Comparison of ENCODE assay signal across 8 cellular contexts in genomic region chr1:58902830-58903229, GRCh38.
DNase-seq lines count a peak whose midpoint lies in the region; ATAC-seq, FAIRE-seq and TF ChIP-seq lines count a peak whose summit lies in the region.

No MANE protein-coding gene starts in this region.

- POLR2A ChIA-PET in CD8-positive, alpha-beta T cell (lab: Charles Lee) = interaction anchor here (0.6 to 1.9 kb wide), 8 partner anchors 9 to 119 kb away, joined by 3 to 6 read pairs (median 3); partner anchors contain the start of gene JUN
- POLR2A ChIA-PET in endothelial cell of umbilical vein (lab: Charles Lee) = no interaction called here

- H4K20me1 ChIP-seq in endothelial cell of umbilical vein (replicated peaks; ENCODE audit: control insufficient read depth, extremely low read depth, insufficient read depth, low read length) = no peaks in the 10 kb centered on the region

- H3K36me3 ChIP-seq in CD8-positive, alpha-beta T cell (ENCODE audit: insufficient read depth, low read length) = no peaks in the 10 kb centered on the region
- H3K36me3 ChIP-seq in Peyer's patch = no peaks in the 10 kb centered on the region
- H3K36me3 ChIP-seq in endothelial cell of umbilical vein (ENCODE audit: control insufficient read depth in 2 of 2, extremely low read depth in 1 of 2, insufficient read depth in 2 of 2, low read length in 2 of 2) = no peaks in the 10 kb centered on the region

- peaks cover 11% of the 10 kb centered on the region for H3K4me1 ChIP-seq in CD8-positive, alpha-beta T cell (ENCODE audit: insufficient read depth, low read length)
- H3K4me1 ChIP-seq in Peyer's patch = peaks cover 0 to 43% (median 6%) of the 10 kb centered on the region in 4 donors
- H3K4me1 ChIP-seq in endothelial cell of umbilical vein (ENCODE audit: control insufficient read depth, extremely low read depth, insufficient read depth, low read length) = peaks cover 47% of the 10 kb centered on the region

- FAIRE-seq in endothelial cell of umbilical vein (lab: Jason Lieb, UNC) = no peak

- no peak for TF ChIP-seq CTCF in CD8-positive, alpha-beta T cell (IDR thresholded peaks at IDR 0.05)
- TF ChIP-seq CTCF in Peyer's patch (IDR thresholded peaks at IDR 0.05) (no peak), endothelial cell of umbilical vein (IDR thresholded peaks at IDR 0.05; ENCODE audit: extremely low read depth in 1 of 2, insufficient read depth in 1 of 2, low read depth in 1 of 2, low read length in 2 of 2) (no peak), progenitor cell of endocrine pancreas (IDR thresholded peaks at IDR 0.05; ENCODE audit: unreplicated experiment) (no peak)

- intact Hi-C loops in CD8-positive, alpha-beta T cell (cut with DNase I, micrococcal nuclease) = loop anchor here (1.0 to 5.0 kb wide), 5 partner anchors 39 to 394 kb away; partner anchors contain the start of gene FGGY (in 2 of the 2)
- intact Hi-C loops in endothelial cell of umbilical vein (cut with micrococcal nuclease) = loop anchor here (1.0 to 2.0 kb wide), 7 partner anchors 20 to 848 kb away; partner anchors contain the start of gene JUN

- CTCF ChIA-PET in CD8-positive, alpha-beta T cell (lab: Charles Lee) = interaction anchor here (0.6 to 1.3 kb wide), 3 partner anchors 22 to 796 kb away, joined by 3 to 4 read pairs (median 4); no protein-coding TSS in a partner anchor
- CTCF ChIA-PET in endothelial cell of umbilical vein (lab: Charles Lee) = interaction anchor here (0.8 kb wide), 1 partner anchor 796 kb away, joined by 3 read pairs; no protein-coding TSS in a partner anchor

- peak overlapping the region; percentile 82 for H3K4me3 Mint-ChIP-seq in CD8-positive, alpha-beta T cell
- H3K4me3 Mint-ChIP-seq in progenitor cell of endocrine pancreas (ENCODE audit: low read depth) = peak overlapping the region; percentile 22

- H3K9ac ChIP-seq in endothelial cell of umbilical vein (replicated peaks; ENCODE audit: extremely low read depth, insufficient read depth, low read length) = peak overlapping the region; percentile 71

- dilution Hi-C loops in endothelial cell of umbilical vein (cut with MboI; ENCODE audit: extremely low pct_ligation_motif_present, low sequenced_read_pairs) = no loop called here

- H3K4me3 ChIP-seq in CD8-positive, alpha-beta T cell (ENCODE audit: low read depth, low read length) = no peak overlapping the region
- H3K4me3 ChIP-seq in Peyer's patch (peak overlapping the region in 3 of 4 donors; percentile 46 to 70 (median 53)), endothelial cell of umbilical vein (replicated peaks in 1 of 3; ENCODE audit: insufficient read depth in 1 of 3, low read depth in 1 of 3, low read length in 3 of 3) (peak overlapping the region in 2 of 3 experiments; percentile 24 to 41)

- H2AFZ ChIP-seq in endothelial cell of umbilical vein (ENCODE audit: low read depth, low read length) = no peak overlapping the region

- peaks cover 18% of the 10 kb centered on the region for H3K4me1 Mint-ChIP-seq in CD8-positive, alpha-beta T cell (ENCODE audit: low read depth)
- H3K4me1 Mint-ChIP-seq in progenitor cell of endocrine pancreas (ENCODE audit: low read depth) = peaks cover 27% of the 10 kb centered on the region

- no TSS peak for BruUV-seq in endothelial cell of umbilical vein (replicated peaks; lab: Mats Ljungman, UMichigan)

- no peaks in the 10 kb centered on the region for H3K9me3 Mint-ChIP-seq in CD8-positive, alpha-beta T cell
- H3K9me3 Mint-ChIP-seq in progenitor cell of endocrine pancreas (ENCODE audit: low read depth) = no peaks in the 10 kb centered on the region

- H3K27ac ChIP-seq in CD8-positive, alpha-beta T cell (ENCODE audit: low read depth, low read length) = no peak overlapping the region
- H3K27ac ChIP-seq in Peyer's patch (peak overlapping the region; percentile 84 to 99 (median 92)), endothelial cell of umbilical vein (ENCODE audit: insufficient read depth, low read depth, low read length) (peak overlapping the region; percentile 64)

- H3K36me3 Mint-ChIP-seq in CD8-positive, alpha-beta T cell = no peaks in the 10 kb centered on the region
- no peaks in the 10 kb centered on the region for H3K36me3 Mint-ChIP-seq in progenitor cell of endocrine pancreas (ENCODE audit: insufficient read depth)

- no peak for ATAC-seq in CD8-positive, alpha-beta T cell

- H3K9me1 ChIP-seq in endothelial cell of umbilical vein (replicated peaks; ENCODE audit: control insufficient read depth, extremely low read depth, insufficient read depth, low read length) = no peaks in the 10 kb centered on the region

- no peak for DNase-seq in CD8-positive, alpha-beta T cell
- DNase-seq in Peyer's patch (no peak), endothelial cell of umbilical vein (ENCODE audit: low read depth, low spot score) (no peak), progenitor cell of endocrine pancreas (ENCODE audit: low spot score, unreplicated experiment) (no peak), H4 (ENCODE audit: low spot score) (no peak), NCI-H2081 treated with DMSO at 0.1 percent for 48 hours (lab: John Stamatoyannopoulos, UW) (no peak), DMS114 treated with DMSO at 0.1 percent for 48 hours (lab: John Stamatoyannopoulos, UW; ENCODE audit: unreplicated experiment) (no peak)
- DNase-seq in activated effector memory CD4-positive, alpha-beta T cell treated with Interleukin-2 at 50 U/mL for 16 hours = no peak

- no peaks in the 10 kb centered on the region for H3K27me3 Mint-ChIP-seq in CD8-positive, alpha-beta T cell (ENCODE audit: low read depth)
- peaks cover 5% of the 10 kb centered on the region for H3K27me3 Mint-ChIP-seq in progenitor cell of endocrine pancreas

- H3K4me2 ChIP-seq in endothelial cell of umbilical vein (ENCODE audit: insufficient read depth, low read length) = peak overlapping the region; percentile 44

- H3K27ac Mint-ChIP-seq in CD8-positive, alpha-beta T cell = peak overlapping the region; percentile 82
- H3K27ac Mint-ChIP-seq in progenitor cell of endocrine pancreas = peak overlapping the region; percentile 54

- no peaks in the 10 kb centered on the region for H3K27me3 ChIP-seq in CD8-positive, alpha-beta T cell (ENCODE audit: insufficient read depth, low read length)
- H3K27me3 ChIP-seq in Peyer's patch (no peaks in the 10 kb centered on the region), endothelial cell of umbilical vein (ENCODE audit: control insufficient read depth in 2 of 2, insufficient read depth in 2 of 2, low read length in 2 of 2) (no peaks in the 10 kb centered on the region)

- no peaks in the 10 kb centered on the region for H3K79me2 ChIP-seq in endothelial cell of umbilical vein (ENCODE audit: control insufficient read depth, insufficient read depth, low read length)

- no peak for TF ChIP-seq POLR2A in Peyer's patch (IDR thresholded peaks at IDR 0.05)
- no peak for TF ChIP-seq POLR2A in endothelial cell of umbilical vein (IDR thresholded peaks at IDR 0.05; ENCODE audit: low read depth, low read length)

- H3K9me3 ChIP-seq in CD8-positive, alpha-beta T cell (ENCODE audit: low read length) = no peaks in the 10 kb centered on the region
- H3K9me3 ChIP-seq in Peyer's patch = no peaks in the 10 kb centered on the region
- H3K9me3 ChIP-seq in endothelial cell of umbilical vein (replicated peaks; ENCODE audit: control insufficient read depth, insufficient read depth, low read length) = no peaks in the 10 kb centered on the region

TF ChIP-seq in endothelial cell of umbilical vein, 7 proteins besides CTCF, POLR2A, EP300 and RAD21:
- TF ChIP-seq POLR2AphosphoS5 (IDR thresholded peaks at IDR 0.05; ENCODE audit: insufficient read depth, low read depth, low read length) (no peak), JUN (IDR thresholded peaks at IDR 0.05; ENCODE audit: borderline replicate concordance, insufficient read depth, insufficient read length, low read depth) (no peak), GATA2 (IDR thresholded peaks at IDR 0.05; ENCODE audit: insufficient read depth, insufficient read length, low read depth, low read length) (no peak), EZH2 (IDR thresholded peaks at IDR 0.05; ENCODE audit: borderline replicate concordance, low read depth, low read length, severe bottlenecking) (no peak), MYC (IDR thresholded peaks at IDR 0.05; ENCODE audit: low read depth, low read length) (no peak), FOS (IDR thresholded peaks at IDR 0.05; ENCODE audit: borderline replicate concordance, insufficient read depth, low read length) (no peak), MAX (IDR thresholded peaks at IDR 0.05; ENCODE audit: insufficient read depth, insufficient read length) (no peak)
TF ChIP-seq in endothelial cell of umbilical vein: peak in this region for 0.
